ENCODE assay signal across 19 cellular contexts in genomic region chr4:54723786-54724185, GRCh38.
DNase-seq lines count a peak whose midpoint lies in the region; ATAC-seq and TF ChIP-seq lines count a peak whose summit lies in the region.
"Had no signal": no experiment of that assay in that cellular context is flagged by ENCODE, and none has a peak within 500 bp of the region (broad histone marks: within the 10 kb centered on the region; RNA-seq: fewer than 3 reads in every experiment).

No MANE protein-coding gene starts in this region.

- H3K4me1 ChIP-seq in SK-N-SH (ENCODE audit: control insufficient read depth in 1 of 2, insufficient read depth in 2 of 2, low read depth in 1 of 2, low read length in 1 of 2) (peaks cover 0 to 13% of the 10 kb centered on the region in 2 experiments; a peak in 2 of 4 replicates), sigmoid colon (no peaks in the 10 kb centered on the region)
- H3K4me1 ChIP-seq: BE2C; BLaER1 treated with 17β-estradiol and CSF1 and Interleukin-3, amounts not matched to agents 10 nM and 100 nM had no signal

- H3K9ac ChIP-seq in SK-N-SH: no peak overlapping the region
- H3K9ac ChIP-seq: BLaER1 treated with 17β-estradiol and CSF1 and Interleukin-3, amounts not matched to agents 10 nM and 100 nM; GM23248 had no signal

- TF ChIP-seq RAD21 in SK-N-SH (IDR thresholded peaks at IDR 0.05; ENCODE audit: low read length): no peak

- CTCF ChIA-PET in SK-N-SH (lab: Yijun Ruan, JAX): no interaction called here

- POLR2A ChIA-PET in SK-N-SH (lab: Yijun Ruan, JAX): no interaction called here

- intact Hi-C loops in sigmoid colon (cut with DNase I): no loop called here

- no peak for TF ChIP-seq POLR2A in sigmoid colon (IDR thresholded peaks at IDR 0.05)

- H4K20me1 ChIP-seq in SK-N-SH (ENCODE audit: insufficient read depth): no peaks in the 10 kb centered on the region
- H4K20me1 ChIP-seq: BLaER1 treated with 17β-estradiol and CSF1 and Interleukin-3, amounts not matched to agents 10 nM and 100 nM had no signal

- H3K27me3 ChIP-seq in SK-N-SH (ENCODE audit: insufficient read depth): no peaks in the 10 kb centered on the region
- no peaks in the 10 kb centered on the region for H3K27me3 ChIP-seq in sigmoid colon
- H3K27me3 ChIP-seq: BE2C; BLaER1 treated with 17β-estradiol and CSF1 and Interleukin-3, amounts not matched to agents 10 nM and 100 nM had no signal

- H3F3A ChIP-seq in SK-N-SH (replicated peaks; ENCODE audit: insufficient read depth): no peaks in the 10 kb centered on the region

- 24% methylated on average over 3 of the region's 3 CpGs for WGBS in SK-N-SH (ENCODE audit: low lambda C conversion rate)
- 95 to 96% methylated on average over 3 of the region's 3 CpGs for WGBS in sigmoid colon, 2 donors

- H3K27ac ChIP-seq in SK-N-SH (ENCODE audit: low read depth in 2 of 2, low read length in 1 of 2) (peak overlapping the region in 1 of 2 experiments; percentile 89; a peak in 2 of 4 replicates), sigmoid colon (no peak overlapping the region)
- H3K27ac ChIP-seq: 22Rv1; BLaER1 treated with 17β-estradiol and CSF1 and Interleukin-3, amounts not matched to agents 10 nM and 100 nM; GM23248 had no signal

- peak in 1 of 2 experiments; percentile 68; a peak in 2 of 4 replicates for TF ChIP-seq EP300 in SK-N-SH (IDR thresholded peaks at IDR 0.05; ENCODE audit: borderline replicate concordance in 1 of 2, low read depth in 1 of 2, low read length in 1 of 2)
- no peak for TF ChIP-seq EP300 in sigmoid colon (IDR thresholded peaks at IDR 0.05)

- no peak overlapping the region for H3K4me2 ChIP-seq in SK-N-SH
- H3K4me2 ChIP-seq: BLaER1 treated with 17β-estradiol and CSF1 and Interleukin-3, amounts not matched to agents 10 nM and 100 nM had no signal

- H3K36me3 ChIP-seq in SK-N-SH (replicated peaks in 1 of 2; ENCODE audit: control insufficient read depth in 1 of 2, insufficient read depth in 2 of 2, low read length in 1 of 2) (no peaks in the 10 kb centered on the region), sigmoid colon (no peaks in the 10 kb centered on the region)
- H3K36me3 ChIP-seq: BE2C had no signal

- H2AFZ ChIP-seq in SK-N-SH (ENCODE audit: low read depth): no peak overlapping the region
- H2AFZ ChIP-seq: GM23248 had no signal

- H3K9me2 ChIP-seq in SK-N-SH: no peaks in the 10 kb centered on the region

- H3K4me3 ChIP-seq in SK-N-SH (ENCODE audit: low read depth in 2 of 2, low read length in 1 of 2) (no peak overlapping the region), sigmoid colon (no peak overlapping the region)
- H3K4me3 ChIP-seq: BLaER1 treated with 17β-estradiol and CSF1 and Interleukin-3, amounts not matched to agents 10 nM and 100 nM; GM23248 had no signal

- no peak for TF ChIP-seq CTCF in SK-N-SH (IDR thresholded peaks at IDR 0.05)
- no peak for TF ChIP-seq CTCF in sigmoid colon (IDR thresholded peaks at IDR 0.05)

- DNase-seq in NCI-H1694 treated with DMSO at 0.1 percent for 48 hours (lab: John Stamatoyannopoulos, UW) (peak; percentile 59), NCI-H1694 (lab: John Stamatoyannopoulos, UW) (no peak), NCI-H146 (lab: John Stamatoyannopoulos, UW) (peak; percentile 40), NCI-H2081 (lab: John Stamatoyannopoulos, UW) (peak; percentile 33 to 67), SK-N-SH (peak; percentile 25), sigmoid colon (no peak), AG20443 (ENCODE audit: low spot score) (no peak)
- DNase-seq: AML-193; BE2C; CD4-positive, alpha-beta T cell; CD8-positive, alpha-beta memory T cell; DMS153; DND-41; GM23248; H7; HCEC 1CT had no signal

- no peak for ATAC-seq in HG02840 (IDR thresholded peaks at IDR 0.05; ENCODE audit: low FRiP score, unreplicated experiment)

- H3K9me3 ChIP-seq in SK-N-SH: no peaks in the 10 kb centered on the region
- H3K9me3 ChIP-seq in sigmoid colon: no peaks in the 10 kb centered on the region
- H3K9me3 ChIP-seq: BE2C; BLaER1 treated with 17β-estradiol and CSF1 and Interleukin-3, amounts not matched to agents 10 nM and 100 nM had no signal

- H3K79me2 ChIP-seq in SK-N-SH (ENCODE audit: insufficient read depth): no peaks in the 10 kb centered on the region

TF ChIP-seq in SK-N-SH, 30 proteins besides CTCF, POLR2A, EP300 and RAD21:
- TF ChIP-seq MEF2A (IDR thresholded peaks at IDR 0.05; ENCODE audit: borderline replicate concordance, low read depth): no peak
- peak; percentile 39; the same call in 1 of the 2 replicates for TF ChIP-seq RCOR1 (IDR thresholded peaks at IDR 0.05; ENCODE audit: low read length)
- TF ChIP-seq GATA2 (CRISPR knock-in tag; IDR thresholded peaks at IDR 0.05): peak; percentile 88

Comparison
In these comparisons a context has a peak if more than half of its experiments do, and no peak if none do; other contexts are left out.
1. DNase-seq: peak in NCI-H1694 treated with DMSO at 0.1 percent for 48 hours (single experiment), NCI-H146 (single experiment), NCI-H2081 (2 of 2) and SK-N-SH (single experiment); none in NCI-H1694 (single experiment), sigmoid colon (single experiment) and AG20443 (single experiment).